ENCODE assay signal across 21 cellular contexts in the genomic region with DNA sequence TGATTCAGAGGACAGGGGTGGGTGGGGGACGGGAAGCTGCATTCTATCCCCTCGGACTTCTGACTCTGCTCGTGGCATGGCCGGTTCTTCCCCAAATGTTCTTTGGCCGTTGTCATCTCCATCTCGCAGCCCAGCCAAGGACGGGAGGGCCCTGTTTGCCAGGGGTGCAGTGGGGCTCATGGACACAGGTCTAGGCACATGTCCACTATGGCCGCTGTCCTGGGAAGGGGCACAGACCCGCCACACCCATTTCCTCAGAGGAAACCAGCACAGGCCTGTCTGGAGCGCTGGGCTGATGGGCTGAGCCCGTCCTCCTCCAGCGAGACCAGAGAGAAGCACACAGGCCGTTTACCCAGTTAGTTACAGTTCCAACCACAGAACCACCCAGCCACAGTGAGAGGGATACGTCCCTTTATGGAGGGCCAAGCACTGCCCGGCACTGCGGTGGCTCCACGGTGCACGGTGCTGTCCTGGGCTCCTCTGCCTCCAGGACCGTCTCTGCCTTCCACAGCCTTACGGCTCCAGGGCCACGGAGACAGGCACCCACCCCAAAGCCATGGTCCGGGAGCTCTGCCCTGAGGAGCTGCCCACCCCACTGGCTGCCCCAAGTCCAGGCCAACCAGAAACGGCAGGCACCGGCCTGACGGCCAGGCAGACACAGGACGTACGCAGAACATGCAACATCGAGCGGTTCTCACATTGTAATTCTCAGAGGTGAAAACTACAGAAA. TPM values are rescaled to one million over a fixed set of nuclear protein-coding genes. Genes with fewer than 3 reads are reported as not detected.
A peak's percentile ranks its signal among the peaks of the same experiment; 100 is the strongest.
DNase-seq lines count a peak whose midpoint lies in the region; ATAC-seq and TF ChIP-seq lines count a peak whose summit lies in the region.
"Had no signal": no experiment of that assay in that cellular context is flagged by ENCODE, and none has a peak within 500 bp of the region (broad histone marks: within the 10 kb centered on the region; RNA-seq: fewer than 3 reads in every experiment).

No MANE protein-coding gene starts in this region.

- no peaks in the 10 kb centered on the region for H4K20me1 ChIP-seq in neural progenitor cell (ENCODE audit: low read depth)

- H3K4me1 ChIP-seq in left ventricle myocardium inferior (peaks cover 22% of the 10 kb centered on the region), neural progenitor cell (no peaks in the 10 kb centered on the region)
- H3K4me1 ChIP-seq: Peyer's patch, SJSA1 had no signal

- ATAC-seq in Right ventricle myocardium inferior: no peak
- ATAC-seq: HCT116 had no signal

- no peaks in the 10 kb centered on the region for H3K4me1 Mint-ChIP-seq in neural progenitor cell
- H3K4me1 Mint-ChIP-seq: IgD-negative memory B cell had no signal

- no peaks in the 10 kb centered on the region for H3F3A ChIP-seq in neural progenitor cell (ENCODE audit: low read depth)

- TF ChIP-seq CTCF in left ventricle myocardium inferior (IDR thresholded peaks at IDR 0.05; ENCODE audit: borderline replicate concordance) (no peak), neural progenitor cell (IDR thresholded peaks at IDR 0.05) (no peak)

- H3K36me3 ChIP-seq in left ventricle myocardium inferior (peaks cover 14% of the 10 kb centered on the region), neural progenitor cell (no peaks in the 10 kb centered on the region)
- H3K36me3 ChIP-seq: Peyer's patch, SJSA1 had no signal

- no peak overlapping the region for H3K9ac ChIP-seq in neural progenitor cell
- H3K9ac ChIP-seq: GM23248 had no signal

- H2AFZ ChIP-seq in neural progenitor cell (replicated peaks): no peak overlapping the region
- H2AFZ ChIP-seq: GM23248 had no signal

- H3K9me3 ChIP-seq in left ventricle myocardium inferior (replicated peaks) (no peaks in the 10 kb centered on the region), neural progenitor cell (ENCODE audit: low read depth) (no peaks in the 10 kb centered on the region)
- H3K9me3 ChIP-seq: Peyer's patch, SJSA1 had no signal

- H3K4me3 ChIP-seq in left ventricle myocardium inferior (no peak overlapping the region), neural progenitor cell (no peak overlapping the region)
- H3K4me3 ChIP-seq: GM23248, Peyer's patch, SJSA1 had no signal

- peaks cover under 1% of the 10 kb centered on the region for H3K9me3 Mint-ChIP-seq in neural progenitor cell
- H3K9me3 Mint-ChIP-seq: IgD-negative memory B cell had no signal

- no peak overlapping the region for H3K4me2 ChIP-seq in neural progenitor cell

- peak overlapping the region; percentile 78 for H3K27ac Mint-ChIP-seq in neural progenitor cell
- H3K27ac Mint-ChIP-seq: IgD-negative memory B cell had no signal

- peak; percentile 55 for DNase-seq in Right ventricle myocardium inferior (ENCODE audit: missing footprints)
- no peak for DNase-seq in cardiac septum (ENCODE audit: low spot score)
- DNase-seq in left ventricle myocardium inferior: no peak
- no peak for DNase-seq in neural progenitor cell (ENCODE audit: low spot score)
- no peak for DNase-seq in NCI-H446 (lab: John Stamatoyannopoulos, UW)
- no peak for DNase-seq in anterior cingulate cortex (lab: John Stamatoyannopoulos, UW)
- no peak for DNase-seq in NCI-H2227 treated with DMSO at 0.1 percent for 48 hours (lab: John Stamatoyannopoulos, UW)
- DNase-seq: AML-193, DMS53, GDM1, GM23248, NCI-H1105 treated with DMSO at 0.1 percent for 48 hours, NCI-H1694, NCI-H2081, NCI-H2171, NCI-H526, Peyer's patch had no signal

- H3K79me2 ChIP-seq in neural progenitor cell (ENCODE audit: low read depth): no peaks in the 10 kb centered on the region

- H3K4me3 Mint-ChIP-seq in neural progenitor cell: peak overlapping the region; percentile 53
- H3K4me3 Mint-ChIP-seq: IgD-negative memory B cell had no signal

- H3K27me3 ChIP-seq in left ventricle myocardium inferior (ENCODE audit: low read depth): no peaks in the 10 kb centered on the region
- no peaks in the 10 kb centered on the region for H3K27me3 ChIP-seq in neural progenitor cell
- H3K27me3 ChIP-seq: Peyer's patch, SJSA1 had no signal

- H3K36me3 Mint-ChIP-seq in neural progenitor cell: no peaks in the 10 kb centered on the region
- H3K36me3 Mint-ChIP-seq: IgD-negative memory B cell had no signal

- H3K27ac ChIP-seq in left ventricle myocardium inferior (replicated peaks) (peak overlapping the region; percentile 73), neural progenitor cell (no peak overlapping the region)
- H3K27ac ChIP-seq: GM23248, Peyer's patch, SJSA1 had no signal

- H3K27me3 Mint-ChIP-seq in neural progenitor cell (ENCODE audit: insufficient read depth, low read depth): peaks cover 6% of the 10 kb centered on the region
- H3K27me3 Mint-ChIP-seq: IgD-negative memory B cell had no signal

- intact Hi-C loops in Right ventricle myocardium inferior (cut with DNase I): no loop called here
- intact Hi-C loops in cardiac septum (cut with DNase I): no loop called here
- intact Hi-C loops in left ventricle myocardium inferior (cut with micrococcal nuclease): no loop called here

RNA-seq across cellular contexts. Expression of a gene that starts 20.2 kb away (rescaled TPM):
- total RNA-seq in Right ventricle myocardium inferior (24.9 TPM), cardiac septum (55.4 TPM), left ventricle myocardium inferior (42.8 TPM), neural progenitor cell (ENCODE audit: low replicate concordance) (17.7 and 28.1 TPM in 2 replicates)
- total RNA-seq: OCI-LY7 had no signal
